ENCODE assay signal across 22 cellular contexts in genomic region chr3:17149744-17150143, GRCh38.
DNase-seq lines count a peak whose midpoint lies in the region; ATAC-seq and TF ChIP-seq lines count a peak whose summit lies in the region.
"Had no signal": no experiment of that assay in that cellular context is flagged by ENCODE, and none has a peak within 500 bp of the region (broad histone marks: within the 10 kb centered on the region; RNA-seq: fewer than 3 reads in every experiment).

No MANE protein-coding gene starts in this region.

- H3K4me1 ChIP-seq in DND-41 (ENCODE audit: insufficient read depth, low read length), result peaks cover 36% of the 10 kb centered on the region
- H3K4me1 ChIP-seq: Caco-2 had no signal

- ATAC-seq in DND-41 (ENCODE audit: insufficient read depth, low read depth) (no peak), GM21390 (IDR thresholded peaks at IDR 0.05; ENCODE audit: unreplicated experiment) (no peak), HG02840 (IDR thresholded peaks at IDR 0.05; ENCODE audit: low FRiP score, unreplicated experiment) (no peak)
- ATAC-seq: CD8-positive, alpha-beta T cell; GM12878 had no signal

- DNase-seq in activated CD8-positive, alpha-beta memory T cell treated with anti-CD3 and anti-CD28 coated beads for 24 hours, result peak; percentile 49
- DNase-seq in activated CD8-positive, alpha-beta memory T cell treated with anti-CD3 and anti-CD28 coated beads, Interleukin-2, amount 50 U/mL, for 4 hours, result no peak
- DNase-seq in DND-41, result no peak
- no peak for DNase-seq in activated T-helper 1 cell treated with anti-CD3 and anti-CD28 coated beads, Interleukin-12 subunit alpha, Interleukin-12 subunit beta, Interleukin-2, Interleukin-4 antibody, amounts not matched to agents 30 ng/mL and 10 ng/mL and 1 ng/mL, durations not matched to agents 14 hours and 24 hours and 36 hours (ENCODE audit: low spot score)
- peak; percentile 30 for DNase-seq in mesenteric fat pad (ENCODE audit: low spot score)
- DNase-seq in occipital lobe (lab: John Stamatoyannopoulos, UW), result no peak
- DNase-seq: Caco-2; CD8-positive, alpha-beta T cell; DMS153; EL; GDM1; GM23248; H7; HCEC 1CT had no signal

- H3K9ac ChIP-seq in DND-41 (ENCODE audit: low read depth, low read length), result no peak overlapping the region
- H3K9ac ChIP-seq: BLaER1, GM23248 had no signal

- H3K9me3 ChIP-seq in DND-41 (ENCODE audit: insufficient read depth, low read length, severe bottlenecking), result peaks cover 4% of the 10 kb centered on the region
- H3K9me3 ChIP-seq: Caco-2 had no signal

- no peak for TF ChIP-seq CTCF in DND-41 (IDR thresholded peaks at IDR 0.05; ENCODE audit: borderline replicate concordance, extremely low read depth, low read length, poor library complexity, severe bottlenecking)

- H3K4me1 Mint-ChIP-seq in activated T-helper 1 cell treated with anti-CD3 and anti-CD28 coated beads, Interleukin-12 subunit alpha, Interleukin-12 subunit beta, Interleukin-2, Interleukin-4 antibody, amounts not matched to agents 30 ng/mL and 10 ng/mL and 1 ng/mL, durations not matched to agents 14 hours and 24 hours and 36 hours (ENCODE audit: low read depth), result peaks cover 64% of the 10 kb centered on the region
- H3K4me1 Mint-ChIP-seq: B cell had no signal

- H3K4me3 Mint-ChIP-seq in activated T-helper 1 cell treated with anti-CD3 and anti-CD28 coated beads, Interleukin-12 subunit alpha, Interleukin-12 subunit beta, Interleukin-2, Interleukin-4 antibody, amounts not matched to agents 30 ng/mL and 10 ng/mL and 1 ng/mL, durations not matched to agents 14 hours and 24 hours and 36 hours, result no peak overlapping the region
- H3K4me3 Mint-ChIP-seq: B cell; CD8-positive, alpha-beta T cell had no signal

- H3K9me3 Mint-ChIP-seq in activated T-helper 1 cell treated with anti-CD3 and anti-CD28 coated beads, Interleukin-12 subunit alpha, Interleukin-12 subunit beta, Interleukin-2, Interleukin-4 antibody, amounts not matched to agents 30 ng/mL and 10 ng/mL and 1 ng/mL, durations not matched to agents 14 hours and 24 hours and 36 hours, result peaks cover 16% of the 10 kb centered on the region

- peaks cover 32% of the 10 kb centered on the region for H3K36me3 Mint-ChIP-seq in activated T-helper 1 cell treated with anti-CD3 and anti-CD28 coated beads, Interleukin-12 subunit alpha, Interleukin-12 subunit beta, Interleukin-2, Interleukin-4 antibody, amounts not matched to agents 30 ng/mL and 10 ng/mL and 1 ng/mL, durations not matched to agents 14 hours and 24 hours and 36 hours (ENCODE audit: low read depth)

- H3K27me3 Mint-ChIP-seq in activated T-helper 1 cell treated with anti-CD3 and anti-CD28 coated beads, Interleukin-12 subunit alpha, Interleukin-12 subunit beta, Interleukin-2, Interleukin-4 antibody, amounts not matched to agents 30 ng/mL and 10 ng/mL and 1 ng/mL, durations not matched to agents 14 hours and 24 hours and 36 hours (ENCODE audit: insufficient read depth), result peaks cover 4% of the 10 kb centered on the region
- H3K27me3 Mint-ChIP-seq: B cell; CD4-positive, CD25-positive, alpha-beta regulatory T cell had no signal

- H3K79me2 ChIP-seq in DND-41 (ENCODE audit: insufficient read depth, low read length), result no peaks in the 10 kb centered on the region

- H3K4me2 ChIP-seq in DND-41 (ENCODE audit: insufficient read depth, low read length), result no peak overlapping the region
- H3K4me2 ChIP-seq: BLaER1 had no signal

- peak overlapping the region; percentile 91 for H3K27ac ChIP-seq in DND-41 (ENCODE audit: low read length)
- H3K27ac ChIP-seq: 22Rv1, BLaER1, C4-2B, GM23248 had no signal

- peaks cover 21% of the 10 kb centered on the region for H3K36me3 ChIP-seq in DND-41 (ENCODE audit: insufficient read depth, low read length)

- peak overlapping the region; percentile 15 for H3K27ac Mint-ChIP-seq in activated T-helper 1 cell treated with anti-CD3 and anti-CD28 coated beads, Interleukin-12 subunit alpha, Interleukin-12 subunit beta, Interleukin-2, Interleukin-4 antibody, amounts not matched to agents 30 ng/mL and 10 ng/mL and 1 ng/mL, durations not matched to agents 14 hours and 24 hours and 36 hours
- H3K27ac Mint-ChIP-seq: B cell had no signal

- no peak overlapping the region for H2AFZ ChIP-seq in DND-41 (ENCODE audit: low read depth, low read length)
- H2AFZ ChIP-seq: GM23248 had no signal

- H3K27me3 ChIP-seq in DND-41 (ENCODE audit: insufficient read depth, low read length, poor library complexity), result no peaks in the 10 kb centered on the region
- H3K27me3 ChIP-seq: BLaER1 had no signal

- H4K20me1 ChIP-seq in DND-41 (ENCODE audit: insufficient read depth, low read length), result no peaks in the 10 kb centered on the region
- H4K20me1 ChIP-seq: BLaER1 had no signal

- H3K4me3 ChIP-seq in DND-41 (ENCODE audit: low read depth in 1 of 2, low read length in 2 of 2), result no peak overlapping the region
- H3K4me3 ChIP-seq: BLaER1, GM12878, GM23248 had no signal

- intact Hi-C loops in activated T-helper 1 cell treated with anti-CD3 and anti-CD28 coated beads, Interleukin-12 subunit alpha, Interleukin-12 subunit beta, Interleukin-2, Interleukin-4 antibody, amounts not matched to agents 30 ng/mL and 10 ng/mL and 1 ng/mL, durations not matched to agents 14 hours and 24 hours and 36 hours (cut with micrococcal nuclease), result loop anchor here (2.0 to 10.0 kb wide), 7 partner anchors 83 to 865 kb away; no protein-coding TSS in a partner anchor

Comparison
In these comparisons a context has a peak if more than half of its experiments do, and no peak if none do; other contexts are left out.
1. DNase-seq: peak in activated CD8-positive, alpha-beta memory T cell treated with anti-CD3 and anti-CD28 coated beads for 24 hours (single experiment) and mesenteric fat pad (single experiment); none in activated CD8-positive, alpha-beta memory T cell treated with anti-CD3 and anti-CD28 coated beads, Interleukin-2, amount 50 U/mL, for 4 hours (single experiment), DND-41 (single experiment), activated T-helper 1 cell treated with anti-CD3 and anti-CD28 coated beads, Interleukin-12 subunit alpha, Interleukin-12 subunit beta, Interleukin-2, Interleukin-4 antibody, amounts not matched to agents 30 ng/mL and 10 ng/mL and 1 ng/mL, durations not matched to agents 14 hours and 24 hours and 36 hours (single experiment) and occipital lobe (single experiment).